In the genomic region with DNA sequence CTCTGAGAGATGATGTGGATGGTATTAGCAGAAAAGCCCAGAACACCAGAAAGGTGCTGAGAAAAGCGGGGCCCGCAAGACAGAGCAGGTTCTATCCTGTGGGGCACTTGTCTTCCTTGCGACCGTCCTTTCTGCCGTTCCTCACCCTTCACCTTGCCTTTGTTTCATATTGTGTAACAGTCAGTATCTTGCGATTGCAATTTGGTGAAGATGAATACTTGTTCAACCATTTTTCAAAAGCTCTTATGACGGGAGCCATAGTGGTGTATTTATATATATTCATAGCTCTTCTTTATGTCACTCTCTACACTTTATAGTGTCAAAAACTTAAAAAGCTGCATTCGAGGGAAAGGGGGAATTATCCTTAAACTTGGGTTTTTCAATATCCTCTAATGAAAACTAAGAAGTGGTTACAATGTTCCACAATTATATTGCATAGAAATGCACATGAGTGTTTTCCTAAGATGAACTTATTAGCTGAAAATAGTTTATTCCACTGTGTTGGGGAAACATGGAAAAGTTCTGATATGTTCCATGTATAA, we compare ENCODE assay signal across 8 cellular contexts. TPM values are rescaled to one million over a fixed set of nuclear protein-coding genes. Genes with fewer than 3 reads are reported as not detected.
DNase-seq lines count a peak whose midpoint lies in the region; ATAC-seq, FAIRE-seq and TF ChIP-seq lines count a peak whose summit lies in the region.

No MANE protein-coding gene starts in this region.

- H3K4me3 ChIP-seq in Jurkat, Clone E6-1 (ENCODE audit: low read length) = peak overlapping the region; percentile 36
- H3K4me3 ChIP-seq in bronchial epithelial cell (ENCODE audit: low read depth, low read length) = peak overlapping the region; percentile 50
- H3K4me3 ChIP-seq in upper lobe of left lung = peak overlapping the region; percentile 42 to 61 (median 50)

- FAIRE-seq in bronchial epithelial cell (lab: Jason Lieb, UNC) (no peak), RCC 7860 (lab: Jason Lieb, UNC) (no peak)

- 6% methylated on average over 8 of the region's 8 CpGs for WGBS in upper lobe of left lung, 2 donors

- H3K36me3 ChIP-seq in bronchial epithelial cell (ENCODE audit: control insufficient read depth, insufficient read depth, low read length) = no peaks in the 10 kb centered on the region
- no peaks in the 10 kb centered on the region for H3K36me3 ChIP-seq in upper lobe of left lung

- no peak for TF ChIP-seq EP300 in upper lobe of left lung (IDR thresholded peaks at IDR 0.05)

- peak; percentile 55 to 56 for ATAC-seq in upper lobe of left lung (ENCODE audit: low FRiP score in 2 of 2)

- peaks cover 0 to 11% (median 1%) of the 10 kb centered on the region in 4 donors for H3K4me1 ChIP-seq in upper lobe of left lung

- DNase-seq in NCI-H2107 (lab: John Stamatoyannopoulos, UW) (peak; percentile 74), NCI-H2107 treated with DMSO at 0.1 percent for 48 hours (lab: John Stamatoyannopoulos, UW; ENCODE audit: unreplicated experiment) (no peak), bronchial epithelial cell (ENCODE audit: low read depth) (peak; percentile 49), medulla oblongata (ENCODE audit: extremely low spot score) (peak; percentile 56), upper lobe of left lung (peak in 1 of 2 donors; percentile 26), islet precursor cell (no peak), RCC 7860 (ENCODE audit: low spot score) (no peak)
- DNase-seq in Jurkat, Clone E6-1 (ENCODE audit: low read depth, low spot score) = no peak

- H3K27me3 ChIP-seq in bronchial epithelial cell (ENCODE audit: control insufficient read depth, insufficient read depth, low read length) = no peaks in the 10 kb centered on the region
- no peaks in the 10 kb centered on the region for H3K27me3 ChIP-seq in upper lobe of left lung

- peak overlapping the region; percentile 69 to 77 (median 74) for H3K27ac ChIP-seq in upper lobe of left lung

- TF ChIP-seq POLR2A in upper lobe of left lung (IDR thresholded peaks at IDR 0.05) = no peak

- TF ChIP-seq CTCF in bronchial epithelial cell (IDR thresholded peaks at IDR 0.05; ENCODE audit: insufficient read depth, low read length, severe bottlenecking) (no peak), upper lobe of left lung (IDR thresholded peaks at IDR 0.05) (no peak)

- no peaks in the 10 kb centered on the region for H3K9me3 ChIP-seq in upper lobe of left lung

RNA-seq across cellular contexts. Expression of a gene that starts 0.8 kb away (rescaled TPM):
- 0.90 TPM for polyA plus RNA-seq in Jurkat, Clone E6-1 (2012; ENCODE audit: insufficient read depth, insufficient read length)
- total RNA-seq in bronchial epithelial cell = 14.5 and 25.6 TPM in 2 replicates
- 10 to 100 TPM; 25.3 to 41.4 (median 31.2) TPM for total RNA-seq in upper lobe of left lung

Comparison
In these comparisons a context has a peak if more than half of its experiments do, and no peak if none do; other contexts are left out.
1. DNase-seq: peak in NCI-H2107 (single experiment), bronchial epithelial cell (single experiment) and medulla oblongata (single experiment); none in NCI-H2107 treated with DMSO at 0.1 percent for 48 hours (single experiment), Jurkat, Clone E6-1 (single experiment), islet precursor cell (single experiment) and RCC 7860 (single experiment).
2. Peak in every context shown above with its lines, with median percentiles within 50 percentile points of each other: H3K4me3 ChIP-seq.